ENCODE assay signal across 11 cellular contexts in the genomic region with DNA sequence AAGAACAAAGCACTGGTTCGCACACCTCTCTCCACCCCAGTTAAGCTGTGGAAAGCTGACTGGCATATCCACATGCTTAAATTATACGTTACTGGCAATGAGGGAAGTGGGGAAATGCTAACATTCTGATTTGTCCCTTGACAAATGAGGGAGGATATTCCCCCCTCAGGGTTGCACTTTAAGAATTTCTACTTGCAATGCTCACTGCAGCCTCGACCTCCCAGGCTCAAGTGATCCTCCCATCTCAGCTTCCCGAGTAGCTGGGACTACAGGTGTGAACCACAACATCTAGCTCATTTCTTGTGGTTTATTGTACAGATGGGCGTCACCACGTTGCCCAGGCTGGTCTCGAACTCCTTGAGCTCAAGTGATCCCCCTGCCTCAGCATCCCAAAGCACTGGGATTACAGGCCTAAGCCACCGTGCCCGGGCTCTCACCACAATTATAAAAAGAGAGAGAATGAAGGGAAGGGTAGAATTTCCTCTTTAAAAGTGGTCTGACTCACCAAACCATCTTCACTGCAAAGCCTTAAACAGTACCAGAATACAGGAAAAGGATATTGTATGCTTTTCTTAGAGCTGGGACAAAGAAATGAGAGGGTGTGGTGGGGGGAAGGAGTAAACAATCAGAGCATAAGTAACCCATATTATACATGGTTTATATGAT. TPM values are rescaled to one million over a fixed set of nuclear protein-coding genes. Genes with fewer than 3 reads are reported as not detected.
DNase-seq lines count a peak whose midpoint lies in the region; ATAC-seq lines count a peak whose summit lies in the region.
"Had no signal": no experiment of that assay in that cellular context is flagged by ENCODE, and none has a peak within 500 bp of the region (broad histone marks: within the 10 kb centered on the region; RNA-seq: fewer than 3 reads in every experiment).

No MANE protein-coding gene starts in this region.

- H3K27me3 ChIP-seq in esophagus (ENCODE audit: control insufficient read depth in 1 of 2, insufficient read depth in 2 of 2, low read length in 2 of 2): no peaks in the 10 kb centered on the region
- H3K27me3 ChIP-seq in skeletal muscle satellite cell (ENCODE audit: control insufficient read depth, insufficient read depth, low read length): no peaks in the 10 kb centered on the region
- H3K27me3 ChIP-seq: heart right ventricle had no signal

- peaks cover 83% of the 10 kb centered on the region for H3K4me1 Mint-ChIP-seq in T-helper 17 cell

- ATAC-seq in T-helper 17 cell: peak; percentile 63
- no peak for ATAC-seq in HG02642 (IDR thresholded peaks at IDR 0.05; ENCODE audit: poor library complexity, unreplicated experiment)

- H3K4me1 ChIP-seq in esophagus (ENCODE audit: control insufficient read depth in 2 of 2, insufficient read depth in 2 of 2, low read length in 1 of 2) (peaks cover 2 to 3% of the 10 kb centered on the region in 2 donors), skeletal muscle satellite cell (ENCODE audit: control insufficient read depth, insufficient read depth, low read length) (peaks cover 68% of the 10 kb centered on the region)

- H3K4me3 Mint-ChIP-seq in T-helper 17 cell: peak overlapping the region; percentile 86

- H3K27ac Mint-ChIP-seq in T-helper 17 cell: peak overlapping the region; percentile 92

- no peak overlapping the region for H3K9ac ChIP-seq in skeletal muscle satellite cell (ENCODE audit: low read depth, low read length)

- DNase-seq in NCI-H2107 treated with DMSO at 0.1 percent for 48 hours (lab: John Stamatoyannopoulos, UW; ENCODE audit: unreplicated experiment) (peak; percentile 56), NCI-H2107 (lab: John Stamatoyannopoulos, UW) (no peak), T-helper 17 cell (no peak), GM19240 (ENCODE audit: insufficient read length, low spot score) (no peak), NCI-H510A (lab: John Stamatoyannopoulos, UW) (no peak)
- DNase-seq: 8988T, heart right ventricle, NCI-H1105 treated with DMSO at 0.1 percent for 48 hours had no signal

- peaks cover 3% of the 10 kb centered on the region for H3K36me3 Mint-ChIP-seq in T-helper 17 cell (ENCODE audit: low read depth)

- H3K27me3 Mint-ChIP-seq in T-helper 17 cell: no peaks in the 10 kb centered on the region

- no peaks in the 10 kb centered on the region for H3K36me3 ChIP-seq in esophagus (ENCODE audit: control insufficient read depth in 2 of 2, insufficient read depth in 2 of 2, low read length in 1 of 2)
- H3K36me3 ChIP-seq in skeletal muscle satellite cell (ENCODE audit: insufficient read depth, low read length): no peaks in the 10 kb centered on the region
- H3K36me3 ChIP-seq: heart right ventricle had no signal

- 51 to 55% methylated on average over 9 of the region's 9 CpGs for WGBS in esophagus, 2 donors

- peak overlapping the region; percentile 21 to 45 for H3K27ac ChIP-seq in esophagus (ENCODE audit: low read depth in 2 of 2, low read length in 1 of 2)

- H3K4me3 ChIP-seq in esophagus (ENCODE audit: low read depth in 1 of 2, low read length in 2 of 2) (no peak overlapping the region), skeletal muscle satellite cell (ENCODE audit: low read length) (no peak overlapping the region)
- H3K4me3 ChIP-seq: heart right ventricle had no signal

- peak overlapping the region; percentile 51 for H3K4me2 ChIP-seq in skeletal muscle satellite cell (ENCODE audit: low read length)

- H3K9me3 ChIP-seq in T-helper 17 cell (ENCODE audit: control insufficient read depth, low read length, poor library complexity, severe bottlenecking) (no peaks in the 10 kb centered on the region), esophagus (ENCODE audit: control insufficient read depth in 2 of 2, insufficient read depth in 1 of 2, low read depth in 1 of 2, low read length in 1 of 2) (no peaks in the 10 kb centered on the region), skeletal muscle satellite cell (replicated peaks; ENCODE audit: low read length) (no peaks in the 10 kb centered on the region)
- H3K9me3 ChIP-seq: heart right ventricle had no signal

RNA-seq across cellular contexts. Expression of a gene that starts 38.9 kb away (rescaled TPM):
- total RNA-seq in T-helper 17 cell: 100 to 1,000 TPM; 142 to 187 TPM
- 10 to 100 TPM; 14.6 to 25.4 TPM for polyA plus RNA-seq in esophagus
- total RNA-seq in skeletal muscle satellite cell (2012; rRNA removed): 34.7 and 35.5 TPM in 2 replicates
